Comparison of ENCODE assay signal across 18 cellular contexts in the genomic region with DNA sequence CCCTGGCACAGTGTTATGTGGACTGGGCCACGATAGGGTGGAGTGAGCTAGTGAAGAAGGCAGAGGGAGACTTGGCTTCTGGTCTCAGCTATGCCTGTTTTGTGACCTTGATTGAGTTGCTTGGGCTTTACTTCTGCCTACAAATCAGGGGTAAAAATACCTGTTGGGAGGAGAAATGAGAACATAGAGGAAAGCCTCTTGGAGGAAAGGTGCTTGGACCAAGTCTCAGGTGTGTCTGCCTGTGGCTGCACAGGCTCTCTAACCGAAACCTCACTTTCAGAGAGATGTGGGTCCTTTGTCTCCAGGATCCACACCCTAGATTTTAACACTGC. TPM values are rescaled to one million over a fixed set of nuclear protein-coding genes. Genes with fewer than 3 reads are reported as not detected.
DNase-seq lines count a peak whose midpoint lies in the region; ATAC-seq and TF ChIP-seq lines count a peak whose summit lies in the region.
"Had no signal": no experiment of that assay in that cellular context is flagged by ENCODE, and none has a peak within 500 bp of the region (broad histone marks: within the 10 kb centered on the region; RNA-seq: fewer than 3 reads in every experiment).

No MANE protein-coding gene starts in this region.

- 22 to 57% methylated on average over 1 of the region's 2 CpGs for WGBS in gastroesophageal sphincter (ENCODE audit: low coverage in 1 of 2), 2 donors
- 65 to 80% methylated on average over 2 of the region's 2 CpGs for WGBS in thyroid gland, 2 donors
- 56 to 63% methylated on average over 2 of the region's 2 CpGs for WGBS in lower leg skin, 2 donors

- H3K27ac ChIP-seq in breast epithelium, result peak overlapping the region; percentile 57 to 77
- H3K27ac ChIP-seq in gastroesophageal sphincter, result peak overlapping the region in 3 of 4 donors; percentile 69 to 76 (median 70)
- H3K27ac ChIP-seq in thyroid gland, result peak overlapping the region in 2 of 3 donors; percentile 39 to 46

- DNase-seq in breast epithelium (ENCODE audit: low spot score in 2 of 2) (no peak), MCF 10A (ENCODE audit: unreplicated experiment) (no peak), thyroid gland (no peak), lower leg skin (ENCODE audit: low spot score in 2 of 2) (no peak)
- DNase-seq in activated CD4-positive, alpha-beta memory T cell treated with anti-CD3 and anti-CD28 coated beads, Interleukin-2, amount 10 ng/mL, durations not matched to agents 7 days and 5 days, result no peak
- DNase-seq: activated CD8-positive, alpha-beta memory T cell treated with anti-CD3 and anti-CD28 coated beads, Interleukin-2, amount 50 U/mL, for 4 hours; effector CD8-positive, alpha-beta T cell; EL; glutamatergic neuron; left cardiac atrium; NCI-H2227 treated with DMSO at 0.1 percent for 48 hours had no signal

- peaks cover 13% of the 10 kb centered on the region for H3K4me1 Mint-ChIP-seq in MCF 10A (ENCODE audit: insufficient read depth, unreplicated experiment)
- H3K4me1 Mint-ChIP-seq in activated CD4-positive, alpha-beta memory T cell treated with anti-CD3 and anti-CD28 coated beads, Interleukin-2, amount 10 ng/mL, durations not matched to agents 7 days and 5 days, result peaks cover 73% of the 10 kb centered on the region

- CTCF ChIA-PET in MCF 10A (lab: Yijun Ruan, JAX), result interaction anchor here (0.8 to 12.0 kb wide), 23 partner anchors 11 to 487 kb away, joined by 3 to 626 read pairs (median 11); a partner anchor contains a TSS
- CTCF ChIA-PET in activated CD4-positive, alpha-beta memory T cell treated with anti-CD3 and anti-CD28 coated beads, Interleukin-2, amount 10 ng/mL, durations not matched to agents 7 days and 5 days (lab: Charles Lee), result interaction anchor here (1.3 to 10.2 kb wide), 12 partner anchors 15 to 255 kb away, joined by 4 to 169 read pairs (median 12); a partner anchor contains a TSS

- H3K4me3 ChIP-seq in breast epithelium (no peak overlapping the region), gastroesophageal sphincter (no peak overlapping the region), thyroid gland (replicated peaks in 1 of 3) (no peak overlapping the region), lower leg skin (ENCODE audit: low read depth, poor library complexity, severe bottlenecking) (no peak overlapping the region)
- H3K4me3 ChIP-seq: GM23338, smooth muscle cell had no signal

- H3K27me3 ChIP-seq in breast epithelium (no peaks in the 10 kb centered on the region), gastroesophageal sphincter (no peaks in the 10 kb centered on the region), thyroid gland (no peaks in the 10 kb centered on the region)

- H3K27me3 Mint-ChIP-seq in MCF 10A (ENCODE audit: insufficient read depth, unreplicated experiment), result no peaks in the 10 kb centered on the region
- H3K27me3 Mint-ChIP-seq in activated CD4-positive, alpha-beta memory T cell treated with anti-CD3 and anti-CD28 coated beads, Interleukin-2, amount 10 ng/mL, durations not matched to agents 7 days and 5 days, result no peaks in the 10 kb centered on the region

- no peaks in the 10 kb centered on the region for H3K9me3 Mint-ChIP-seq in MCF 10A (ENCODE audit: unreplicated experiment)
- no peaks in the 10 kb centered on the region for H3K9me3 Mint-ChIP-seq in activated CD4-positive, alpha-beta memory T cell treated with anti-CD3 and anti-CD28 coated beads, Interleukin-2, amount 10 ng/mL, durations not matched to agents 7 days and 5 days
- H3K9me3 Mint-ChIP-seq: GM23338, neural crest cell had no signal

- H3K36me3 Mint-ChIP-seq in MCF 10A (ENCODE audit: insufficient read depth, unreplicated experiment), result peaks cover 85% of the 10 kb centered on the region
- peaks cover 81% of the 10 kb centered on the region for H3K36me3 Mint-ChIP-seq in activated CD4-positive, alpha-beta memory T cell treated with anti-CD3 and anti-CD28 coated beads, Interleukin-2, amount 10 ng/mL, durations not matched to agents 7 days and 5 days (ENCODE audit: low read depth)

- TF ChIP-seq CTCF in breast epithelium (IDR thresholded peaks at IDR 0.05) (no peak), MCF 10A (IDR thresholded peaks at IDR 0.05; ENCODE audit: unreplicated experiment) (no peak), gastroesophageal sphincter (IDR thresholded peaks at IDR 0.05) (no peak), thyroid gland (IDR thresholded peaks at IDR 0.05) (no peak), lower leg skin (IDR thresholded peaks at IDR 0.05) (no peak)

- H3K4me3 Mint-ChIP-seq in MCF 10A (ENCODE audit: unreplicated experiment), result no peak overlapping the region
- no peak overlapping the region for H3K4me3 Mint-ChIP-seq in activated CD4-positive, alpha-beta memory T cell treated with anti-CD3 and anti-CD28 coated beads, Interleukin-2, amount 10 ng/mL, durations not matched to agents 7 days and 5 days
- H3K4me3 Mint-ChIP-seq: GM23338, neural crest cell had no signal

- H3K27ac Mint-ChIP-seq in MCF 10A (ENCODE audit: low read depth, unreplicated experiment), result no peak overlapping the region
- H3K27ac Mint-ChIP-seq in activated CD4-positive, alpha-beta memory T cell treated with anti-CD3 and anti-CD28 coated beads, Interleukin-2, amount 10 ng/mL, durations not matched to agents 7 days and 5 days, result peak overlapping the region; percentile 79
- H3K27ac Mint-ChIP-seq: GM23338 had no signal

- TF ChIP-seq POLR2A in breast epithelium (IDR thresholded peaks at IDR 0.05) (no peak), gastroesophageal sphincter (IDR thresholded peaks at IDR 0.05) (no peak), thyroid gland (IDR thresholded peaks at IDR 0.05) (no peak), lower leg skin (IDR thresholded peaks at IDR 0.05) (no peak)

- no TSS peak for BruUV-seq in MCF 10A (replicated peaks; lab: Mats Ljungman, UMichigan)

- peaks cover 0 to 19% of the 10 kb centered on the region in 2 donors for H3K4me1 ChIP-seq in breast epithelium
- peaks cover 5 to 70% (median 13%) of the 10 kb centered on the region in 3 donors for H3K4me1 ChIP-seq in gastroesophageal sphincter
- H3K4me1 ChIP-seq in thyroid gland, result peaks cover 8 to 41% of the 10 kb centered on the region in 2 donors

- intact Hi-C loops in breast epithelium (cut with DNase I; ENCODE audit: low total_unique reads) (no loop called here), MCF 10A (cut with micrococcal nuclease) (no loop called here), thyroid gland (cut with DNase I) (loop anchor here (2.0 to 10.0 kb wide), 2 partner anchors 103 to 203 kb away; a partner anchor contains a TSS), lower leg skin (cut with DNase I; ENCODE audit: low total_unique reads) (no loop called here)

- no peak for TF ChIP-seq EP300 in gastroesophageal sphincter (IDR thresholded peaks at IDR 0.05)

- H3K9me3 ChIP-seq in breast epithelium (no peaks in the 10 kb centered on the region), gastroesophageal sphincter (no peaks in the 10 kb centered on the region), thyroid gland (no peaks in the 10 kb centered on the region)

- POLR2A ChIA-PET in MCF 10A (lab: Yijun Ruan, JAX), result interaction anchor here (1.0 to 3.0 kb wide), 6 partner anchors 12 to 195 kb away, joined by 3 to 18 read pairs (median 6); a partner anchor contains a TSS
- POLR2A ChIA-PET in activated CD4-positive, alpha-beta memory T cell treated with anti-CD3 and anti-CD28 coated beads, Interleukin-2, amount 10 ng/mL, durations not matched to agents 7 days and 5 days (lab: Charles Lee), result interaction anchor here (0.8 to 10.0 kb wide), 9 partner anchors 46 to 323 kb away, joined by 3 to 221 read pairs (median 4); a partner anchor contains a TSS

- no peak for ATAC-seq in gastroesophageal sphincter
- no peak for ATAC-seq in HG02798 (IDR thresholded peaks at IDR 0.05; ENCODE audit: poor library complexity, unreplicated experiment)
- no peak for ATAC-seq in SK-N-SH treated with all-trans-retinoic acid at 6 μM for 48 hours
- ATAC-seq: left cardiac atrium, Panc1 had no signal

- H3K36me3 ChIP-seq in breast epithelium (no peaks in the 10 kb centered on the region), gastroesophageal sphincter (peaks cover 0 to 83% of the 10 kb centered on the region in 2 donors), thyroid gland (peaks cover 43 to 45% of the 10 kb centered on the region in 2 donors)

TF ChIP-seq in SK-N-SH treated with all-trans-retinoic acid at 6 μM for 48 hours, 23 proteins besides CTCF, POLR2A, EP300 and RAD21:
- TF ChIP-seq ZFP3 (CRISPR knock-in tag; IDR thresholded peaks at IDR 0.05) (no peak), ZNF565 (CRISPR knock-in tag; conservative IDR thresholded peaks at IDR 0.05; ENCODE audit: low read depth) (no peak), ISL1 (CRISPR knock-in tag; IDR thresholded peaks at IDR 0.05) (no peak)

RNA-seq across cellular contexts. Expression of a gene that starts 4.9 kb away (rescaled TPM):
- total RNA-seq in breast epithelium (10 to 100 TPM; 42.1 to 63.4 (median 53.4) TPM), MCF 10A (2022) (53.2 and 58.7 TPM in 2 replicates), gastroesophageal sphincter (10 to 100 TPM; 21.5 to 39.7 (median 31.3) TPM), thyroid gland (10 to 100 TPM; 35.1 to 75.6 (median 49.2) TPM), lower leg skin (10 to 100 TPM; 21.0 to 39.1 (median 30.2) TPM)
- total RNA-seq in activated CD4-positive, alpha-beta memory T cell treated with anti-CD3 and anti-CD28 coated beads, Interleukin-2, amount 10 ng/mL, durations not matched to agents 7 days and 5 days, result 10 to 100 TPM; 38.5 to 41.6 TPM

RNA-seq across cellular contexts. Expression of a gene that starts 7.9 kb away (rescaled TPM):
- total RNA-seq in breast epithelium (10 to 100 TPM; 48.5 to 68.1 (median 63.9) TPM), MCF 10A (2022) (63.0 TPM in 2 replicates), gastroesophageal sphincter (10 to 100 TPM; 50.7 to 68.0 (median 61.3) TPM), thyroid gland (10 to 100 TPM; 46.9 to 75.0 (median 48.3) TPM), lower leg skin (100 to 1,000 TPM in 1 of 4 donors, 10 to 100 TPM in 3; 66.0 to 147 (median 90.6) TPM)
- total RNA-seq in activated CD4-positive, alpha-beta memory T cell treated with anti-CD3 and anti-CD28 coated beads, Interleukin-2, amount 10 ng/mL, durations not matched to agents 7 days and 5 days, result 10 to 100 TPM; 96.0 to 99.5 TPM

RNA-seq across cellular contexts. Expression of a gene that starts 8.2 kb away (rescaled TPM):
- total RNA-seq in breast epithelium (1 to 10 TPM; 1.6 to 3.8 (median 2.3) TPM), MCF 10A (2022) (2.4 TPM in 2 replicates), gastroesophageal sphincter (1 to 10 TPM in 3 of 4 donors, under 1 TPM in 1; 0.49 to 2.8 (median 2.1) TPM), thyroid gland (1 to 10 TPM; 1.7 to 3.4 (median 2.3) TPM), lower leg skin (1 to 10 TPM in 2 of 4 donors, under 1 TPM in 2; 0.76 to 1.4 (median 1.1) TPM)
- total RNA-seq in activated CD4-positive, alpha-beta memory T cell treated with anti-CD3 and anti-CD28 coated beads, Interleukin-2, amount 10 ng/mL, durations not matched to agents 7 days and 5 days, result 1 to 10 TPM; 8.6 to 9.5 TPM

RNA-seq across cellular contexts. Expression of a gene that starts 38.9 kb away (rescaled TPM):
- 1 to 10 TPM; 6.4 to 8.2 (median 7.7) TPM for total RNA-seq in breast epithelium
- total RNA-seq in MCF 10A (2022), result not detected in 2 replicates
- under 1 TPM; 0.18 TPM for total RNA-seq in activated CD4-positive, alpha-beta memory T cell treated with anti-CD3 and anti-CD28 coated beads, Interleukin-2, amount 10 ng/mL, durations not matched to agents 7 days and 5 days
- 10 to 100 TPM in 2 of 4 donors, 1 to 10 TPM in 2; 6.9 to 19.9 (median 11.5) TPM for total RNA-seq in gastroesophageal sphincter
- 10 to 100 TPM; 11.7 to 19.9 (median 12.3) TPM for total RNA-seq in thyroid gland
- 10 to 100 TPM; 17.7 to 37.8 (median 23.5) TPM for total RNA-seq in lower leg skin
